ENCODE assay signal across 1 cellular context in the genomic region with DNA sequence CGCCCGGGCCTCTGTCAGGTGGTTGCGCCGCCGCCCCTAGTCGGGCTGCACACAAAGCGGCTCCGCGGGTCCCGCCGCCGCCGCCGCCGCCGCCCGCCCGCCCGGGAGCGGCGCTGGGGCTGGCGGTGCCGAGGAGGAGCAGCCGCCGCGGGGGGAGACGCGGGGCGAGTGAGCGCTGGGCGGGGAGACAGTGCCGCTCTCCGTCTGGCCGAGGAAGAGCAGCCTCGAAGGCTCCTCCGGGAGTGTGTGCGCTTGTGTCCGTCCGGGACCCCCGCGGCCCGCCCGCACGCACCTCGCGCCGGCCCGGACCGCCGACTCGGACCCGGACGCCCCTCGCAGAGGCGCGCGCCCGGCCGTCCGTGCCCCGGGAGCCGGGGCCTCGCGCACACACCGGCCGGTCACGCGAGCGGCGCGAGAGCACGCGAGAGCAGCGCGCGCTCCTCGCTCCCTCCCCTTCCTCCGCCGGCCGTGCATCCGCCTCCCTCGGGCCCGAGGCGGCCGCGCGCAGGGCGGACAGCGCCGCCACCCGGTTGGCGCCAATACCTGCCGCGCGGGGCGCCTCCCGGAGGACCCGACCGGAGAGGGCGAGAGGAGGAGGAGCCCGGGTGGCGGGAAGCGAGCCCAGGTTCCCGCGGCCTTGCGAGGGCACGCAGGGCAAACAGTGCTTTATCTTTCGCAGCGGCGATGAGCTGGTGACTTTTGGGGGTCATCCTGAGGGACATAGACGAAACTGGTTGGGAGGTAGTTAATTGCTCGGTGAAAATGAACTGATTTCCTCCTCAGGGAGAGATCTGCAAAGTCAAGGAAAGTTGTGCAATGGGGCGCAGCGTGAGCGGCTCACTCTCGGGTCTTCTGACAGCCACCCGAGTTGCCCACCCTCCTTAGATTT.
TF ChIP-seq lines count a peak whose summit lies in the region.

Gene PDS5A (minus strand): TSS at position 423 of the 889 bp plus-strand sequence. CDS start 1,334 bp downstream, outside the sequence.

TF ChIP-seq in HepG2, 621 proteins besides CTCF, POLR2A, EP300 and RAD21 (continued from another document and continues in another):
- TF ChIP-seq ATF1 (CRISPR knock-in tag; IDR thresholded peaks at IDR 0.05) = no peak
- peak; percentile 72 for TF ChIP-seq ZNF749 (CRISPR knock-in tag; IDR thresholded peaks at IDR 0.05; ENCODE audit: borderline replicate concordance)
- peak; percentile 88; the same call in 1 of the 2 replicates for TF ChIP-seq ZBTB25 (CRISPR knock-in tag; IDR thresholded peaks at IDR 0.05)
- no peak for TF ChIP-seq CAMTA2 (CRISPR knock-in tag; IDR thresholded peaks at IDR 0.05; ENCODE audit: borderline replicate concordance)
- no peak for TF ChIP-seq TRIM24 (CRISPR knock-in tag; IDR thresholded peaks at IDR 0.05)
- TF ChIP-seq ZNF687 (CRISPR knock-in tag; IDR thresholded peaks at IDR 0.05) = peak; percentile 97
- TF ChIP-seq ZNF766 (CRISPR knock-in tag; IDR thresholded peaks at IDR 0.05; ENCODE audit: borderline replicate concordance) = peak; percentile 92; the same call in 1 of the 2 replicates
- peak; percentile 53; the same call in 1 of the 2 replicates for TF ChIP-seq ESRRA (CRISPR knock-in tag; IDR thresholded peaks at IDR 0.05; ENCODE audit: low read depth)
- no peak for TF ChIP-seq HNRNPH1 (optimal IDR thresholded peaks at IDR 0.05; ENCODE audit: low read depth, low read length)
- TF ChIP-seq, protein P1, sequence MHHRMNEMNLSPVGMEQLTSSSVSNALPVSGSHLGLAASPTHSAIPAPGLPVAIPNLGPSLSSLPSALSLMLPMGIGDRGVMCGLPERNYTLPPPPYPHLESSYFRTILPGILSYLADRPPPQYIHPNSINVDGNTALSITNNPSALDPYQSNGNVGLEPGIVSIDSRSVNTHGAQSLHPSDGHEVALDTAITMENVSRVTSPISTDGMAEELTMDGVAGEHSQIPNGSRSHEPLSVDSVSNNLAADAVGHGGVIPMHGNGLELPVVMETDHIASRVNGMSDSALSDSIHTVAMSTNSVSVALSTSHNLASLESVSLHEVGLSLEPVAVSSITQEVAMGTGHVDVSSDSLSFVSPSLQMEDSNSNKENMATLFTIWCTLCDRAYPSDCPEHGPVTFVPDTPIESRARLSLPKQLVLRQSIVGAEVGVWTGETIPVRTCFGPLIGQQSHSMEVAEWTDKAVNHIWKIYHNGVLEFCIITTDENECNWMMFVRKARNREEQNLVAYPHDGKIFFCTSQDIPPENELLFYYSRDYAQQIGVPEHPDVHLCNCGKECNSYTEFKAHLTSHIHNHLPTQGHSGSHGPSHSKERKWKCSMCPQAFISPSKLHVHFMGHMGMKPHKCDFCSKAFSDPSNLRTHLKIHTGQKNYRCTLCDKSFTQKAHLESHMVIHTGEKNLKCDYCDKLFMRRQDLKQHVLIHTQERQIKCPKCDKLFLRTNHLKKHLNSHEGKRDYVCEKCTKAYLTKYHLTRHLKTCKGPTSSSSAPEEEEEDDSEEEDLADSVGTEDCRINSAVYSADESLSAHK (CRISPR knock-in tag; IDR thresholded peaks at IDR 0.05; ENCODE audit: borderline replicate concordance) = 0 out of 2 replicates have a peak, but pooled peaks have one; percentile 34
- TF ChIP-seq ATF7 (IDR thresholded peaks at IDR 0.05) = no peak
- no peak for TF ChIP-seq ATF7 (CRISPR knock-in tag; IDR thresholded peaks at IDR 0.05)
- no peak for TF ChIP-seq IKZF5 (CRISPR knock-in tag; IDR thresholded peaks at IDR 0.05)
- TF ChIP-seq, protein P2, sequence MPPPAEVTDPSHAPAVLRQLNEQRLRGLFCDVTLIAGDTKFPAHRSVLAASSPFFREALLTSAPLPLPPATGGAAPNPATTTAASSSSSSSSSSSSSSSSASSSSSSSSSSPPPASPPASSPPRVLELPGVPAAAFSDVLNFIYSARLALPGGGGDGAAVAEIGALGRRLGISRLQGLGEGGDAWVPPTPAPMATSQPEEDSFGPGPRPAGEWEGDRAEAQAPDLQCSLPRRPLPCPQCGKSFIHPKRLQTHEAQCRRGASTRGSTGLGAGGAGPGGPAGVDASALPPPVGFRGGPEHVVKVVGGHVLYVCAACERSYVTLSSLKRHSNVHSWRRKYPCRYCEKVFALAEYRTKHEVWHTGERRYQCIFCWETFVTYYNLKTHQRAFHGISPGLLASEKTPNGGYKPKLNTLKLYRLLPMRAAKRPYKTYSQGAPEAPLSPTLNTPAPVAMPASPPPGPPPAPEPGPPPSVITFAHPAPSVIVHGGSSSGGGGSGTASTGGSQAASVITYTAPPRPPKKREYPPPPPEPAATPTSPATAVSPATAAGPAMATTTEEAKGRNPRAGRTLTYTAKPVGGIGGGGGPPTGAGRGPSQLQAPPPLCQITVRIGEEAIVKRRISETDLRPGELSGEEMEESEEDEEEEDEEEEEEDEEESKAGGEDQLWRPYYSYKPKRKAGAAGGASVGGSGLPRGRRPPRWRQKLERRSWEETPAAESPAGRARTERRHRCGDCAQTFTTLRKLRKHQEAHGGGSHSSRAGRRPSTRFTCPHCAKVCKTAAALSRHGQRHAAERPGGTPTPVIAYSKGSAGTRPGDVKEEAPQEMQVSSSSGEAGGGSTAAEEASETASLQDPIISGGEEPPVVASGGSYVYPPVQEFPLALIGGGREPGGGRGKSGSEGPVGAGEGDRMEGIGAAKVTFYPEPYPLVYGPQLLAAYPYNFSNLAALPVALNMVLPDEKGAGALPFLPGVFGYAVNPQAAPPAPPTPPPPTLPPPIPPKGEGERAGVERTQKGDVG (CRISPR knock-in tag; IDR thresholded peaks at IDR 0.05; ENCODE audit: borderline replicate concordance) = no peak
- TF ChIP-seq ZNF564 (CRISPR knock-in tag; IDR thresholded peaks at IDR 0.05) = no peak
- TF ChIP-seq ZNF800 (CRISPR knock-in tag; IDR thresholded peaks at IDR 0.05) = 0 out of 2 replicates have a peak, but pooled peaks have one; percentile 39
- TF ChIP-seq, protein P3, sequence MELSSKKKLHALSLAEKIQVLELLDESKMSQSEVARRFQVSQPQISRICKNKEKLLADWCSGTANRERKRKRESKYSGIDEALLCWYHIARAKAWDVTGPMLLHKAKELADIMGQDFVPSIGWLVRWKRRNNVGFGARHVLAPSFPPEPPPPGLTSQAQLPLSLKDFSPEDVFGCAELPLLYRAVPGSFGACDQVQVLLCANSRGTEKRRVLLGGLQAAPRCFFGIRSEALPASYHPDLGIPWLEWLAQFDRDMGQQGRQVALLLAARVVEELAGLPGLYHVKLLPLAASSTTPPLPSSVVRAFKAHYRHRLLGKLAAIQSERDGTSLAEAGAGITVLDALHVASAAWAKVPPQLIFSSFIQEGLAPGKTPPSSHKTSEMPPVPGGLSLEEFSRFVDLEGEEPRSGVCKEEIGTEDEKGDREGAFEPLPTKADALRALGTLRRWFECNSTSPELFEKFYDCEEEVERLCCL (CRISPR knock-in tag; IDR thresholded peaks at IDR 0.05; ENCODE audit: borderline replicate concordance) = no peak
- TF ChIP-seq ATF7-NPFF (CRISPR knock-in tag; IDR thresholded peaks at IDR 0.05; ENCODE audit: low read depth) = peak; percentile 93
- TF ChIP-seq, protein P4, sequence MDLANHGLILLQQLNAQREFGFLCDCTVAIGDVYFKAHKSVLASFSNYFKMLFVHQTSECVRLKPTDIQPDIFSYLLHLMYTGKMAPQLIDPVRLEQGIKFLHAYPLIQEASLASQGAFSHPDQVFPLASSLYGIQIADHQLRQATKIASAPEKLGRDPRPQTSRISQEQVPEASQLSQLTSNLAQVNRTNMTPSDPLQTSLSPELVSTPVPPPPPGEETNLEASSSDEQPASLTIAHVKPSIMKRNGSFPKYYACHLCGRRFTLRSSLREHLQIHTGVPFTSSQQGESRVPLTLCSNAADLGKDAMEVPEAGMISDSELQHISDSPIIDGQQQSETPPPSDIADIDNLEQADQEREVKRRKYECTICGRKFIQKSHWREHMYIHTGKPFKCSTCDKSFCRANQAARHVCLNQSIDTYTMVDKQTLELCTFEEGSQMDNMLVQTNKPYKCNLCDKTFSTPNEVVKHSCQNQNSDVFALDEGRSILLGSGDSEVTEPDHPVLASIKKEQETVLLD (CRISPR knock-in tag; IDR thresholded peaks at IDR 0.05; ENCODE audit: low read depth) = peak; percentile 96
- TF ChIP-seq ETS1 (CRISPR knock-in tag; IDR thresholded peaks at IDR 0.05) = 0 out of 2 replicates have a peak, but pooled peaks have one; percentile 61
- TF ChIP-seq, protein P5, sequence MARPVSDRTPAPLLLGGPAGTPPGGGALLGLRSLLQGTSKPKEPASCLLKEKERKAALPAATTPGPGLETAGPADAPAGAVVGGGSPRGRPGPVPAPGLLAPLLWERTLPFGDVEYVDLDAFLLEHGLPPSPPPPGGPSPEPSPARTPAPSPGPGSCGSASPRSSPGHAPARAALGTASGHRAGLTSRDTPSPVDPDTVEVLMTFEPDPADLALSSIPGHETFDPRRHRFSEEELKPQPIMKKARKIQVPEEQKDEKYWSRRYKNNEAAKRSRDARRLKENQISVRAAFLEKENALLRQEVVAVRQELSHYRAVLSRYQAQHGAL (CRISPR knock-in tag; IDR thresholded peaks at IDR 0.05; ENCODE audit: not compliant biosample characterization) = no peak
- TF ChIP-seq ZNF629 (CRISPR knock-in tag; conservative IDR thresholded peaks at IDR 0.05) = peak; percentile 51
- no peak for TF ChIP-seq SP1 (IDR thresholded peaks at IDR 0.05)
- TF ChIP-seq SP1 (CRISPR knock-in tag; IDR thresholded peaks at IDR 0.05) = peak; percentile 74; the same call in 1 of the 2 replicates
- peak; percentile 85 for TF ChIP-seq AKAP8 (CRISPR knock-in tag; IDR thresholded peaks at IDR 0.05)
- TF ChIP-seq MBD4 (IDR thresholded peaks at IDR 0.05; ENCODE audit: borderline replicate concordance, low read length) = no peak
- no peak for TF ChIP-seq GPN1 (CRISPR knock-in tag; IDR thresholded peaks at IDR 0.05; ENCODE audit: borderline replicate concordance)
- TF ChIP-seq PAF1 (CRISPR knock-in tag; IDR thresholded peaks at IDR 0.05) = no peak
- no peak for TF ChIP-seq ZNF224 (CRISPR knock-in tag; IDR thresholded peaks at IDR 0.05)
- TF ChIP-seq RFX1 (IDR thresholded peaks at IDR 0.05) = no peak
- no peak for TF ChIP-seq NPAS2 (CRISPR knock-in tag; IDR thresholded peaks at IDR 0.05; ENCODE audit: borderline replicate concordance)
- no peak for TF ChIP-seq ZNF207 (IDR thresholded peaks at IDR 0.05; ENCODE audit: borderline replicate concordance)
- 0 out of 2 replicates have a peak, but pooled peaks have one; percentile 21 for TF ChIP-seq SRF (IDR thresholded peaks at IDR 0.05; ENCODE audit: low read depth, low read length)
- TF ChIP-seq NKX3-1 (CRISPR knock-in tag; IDR thresholded peaks at IDR 0.05) = peak; percentile 68; the same call in 1 of the 2 replicates
